27 cellular contexts compared by ENCODE assay signal in the genomic region with DNA sequence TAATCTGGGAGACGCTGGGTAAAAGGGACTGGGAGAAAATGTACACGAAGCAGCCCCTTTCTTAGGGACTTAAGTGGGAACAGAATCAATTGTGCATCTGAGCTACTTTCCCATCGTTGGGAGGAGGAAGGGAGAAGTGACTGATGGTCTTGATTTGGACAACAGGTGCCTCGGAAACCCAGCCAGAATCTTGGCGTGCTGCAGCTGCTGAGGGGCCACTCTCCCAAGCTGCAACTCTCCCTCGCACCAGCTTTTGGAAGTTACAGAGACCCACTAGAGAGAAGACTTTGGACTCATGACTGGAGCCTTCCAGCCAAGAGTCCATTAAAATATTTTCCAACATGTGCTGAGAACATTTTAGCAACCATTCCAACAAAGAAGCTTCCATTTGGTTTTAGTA.
"Had no signal": no experiment of that assay in that cellular context is flagged by ENCODE, and none has a peak within 500 bp of the region (broad histone marks: within the 10 kb centered on the region; RNA-seq: fewer than 3 reads in every experiment).

No MANE protein-coding gene starts in this region.

- H3K36me3 ChIP-seq: sigmoid colon had no signal

- H3K9ac ChIP-seq: parathyroid adenoma had no signal

- H3K4me1 Mint-ChIP-seq: endodermal cell, neural crest cell had no signal

- H3K27me3 Mint-ChIP-seq: progenitor cell of endocrine pancreas; stimulated activated memory B cell treated with anti-CD40 and anti-IgM and Interleukin-4, amounts not matched to agents 10 μg/mL and 1 μg/mL and 100 μg/mL, for 72 hours; type B pancreatic cell had no signal

- DNase-seq: dorsolateral prefrontal cortex; effector CD4-positive, alpha-beta T cell; endodermal cell; foreskin melanocyte; glutamatergic neuron; heart right ventricle; hippocampal formation; left cardiac atrium; left lung; mesendoderm; midbrain; natural killer cell; right cardiac atrium; sigmoid colon; spleen; stimulated activated CD4-positive, alpha-beta T cell treated with anti-CD3 and anti-CD28 coated beads, Interleukin-4, amount 100 ng/mL, for 4 hours; stimulated activated naive CD8-positive, alpha-beta T cell treated with anti-CD3 and anti-CD28 coated beads, Interleukin-15, Interleukin-2, amounts not matched to agents 100 U/mL and 50 U/mL, for 24 hours; substantia nigra; testis; tibial artery had no signal

- H3K4me1 ChIP-seq: left lung, parathyroid adenoma, testis had no signal

- H3K27me3 ChIP-seq: dorsolateral prefrontal cortex, esophagus muscularis mucosa, heart right ventricle, left lung, sigmoid colon, spleen, testis, tibial artery had no signal

- H3K27ac Mint-ChIP-seq: endodermal cell; natural killer cell; progenitor cell of endocrine pancreas; stimulated activated memory B cell treated with anti-CD40 and anti-IgM and Interleukin-4, amounts not matched to agents 10 μg/mL and 1 μg/mL and 100 μg/mL, for 72 hours; type B pancreatic cell had no signal

- ATAC-seq: left lung; natural killer cell; stimulated activated memory B cell treated with anti-CD40 and anti-IgM and Interleukin-4, amounts not matched to agents 10 μg/mL and 1 μg/mL and 100 μg/mL, for 72 hours; stimulated activated naive CD8-positive, alpha-beta T cell treated with anti-CD3 and anti-CD28 coated beads, Interleukin-15, Interleukin-2, amounts not matched to agents 100 U/mL and 50 U/mL, for 24 hours had no signal

- H3K4me3 Mint-ChIP-seq: endodermal cell; natural killer cell; neural crest cell; stimulated activated memory B cell treated with anti-CD40 and anti-IgM and Interleukin-4, amounts not matched to agents 10 μg/mL and 1 μg/mL and 100 μg/mL, for 72 hours; type B pancreatic cell had no signal

- H3K79me2 ChIP-seq: parathyroid adenoma had no signal

- H3K9me3 ChIP-seq: esophagus muscularis mucosa, heart right ventricle, left lung, sigmoid colon, spleen, testis, tibial artery had no signal

- H2AFZ ChIP-seq: parathyroid adenoma had no signal

- H3K27ac ChIP-seq: dorsolateral prefrontal cortex, esophagus muscularis mucosa, heart right ventricle, left lung, parathyroid adenoma, sigmoid colon, skin epidermis, spleen, testis, tibial artery had no signal

- H3K4me3 ChIP-seq: dorsolateral prefrontal cortex, esophagus muscularis mucosa, heart right ventricle, left lung, sigmoid colon, skin epidermis, spleen, testis, tibial artery had no signal

- H3K36me3 Mint-ChIP-seq: natural killer cell had no signal

- H3K9me3 Mint-ChIP-seq: endodermal cell; natural killer cell; neural crest cell; stimulated activated memory B cell treated with anti-CD40 and anti-IgM and Interleukin-4, amounts not matched to agents 10 μg/mL and 1 μg/mL and 100 μg/mL, for 72 hours; type B pancreatic cell had no signal
